8 cellular contexts compared by ENCODE assay signal in the genomic region with DNA sequence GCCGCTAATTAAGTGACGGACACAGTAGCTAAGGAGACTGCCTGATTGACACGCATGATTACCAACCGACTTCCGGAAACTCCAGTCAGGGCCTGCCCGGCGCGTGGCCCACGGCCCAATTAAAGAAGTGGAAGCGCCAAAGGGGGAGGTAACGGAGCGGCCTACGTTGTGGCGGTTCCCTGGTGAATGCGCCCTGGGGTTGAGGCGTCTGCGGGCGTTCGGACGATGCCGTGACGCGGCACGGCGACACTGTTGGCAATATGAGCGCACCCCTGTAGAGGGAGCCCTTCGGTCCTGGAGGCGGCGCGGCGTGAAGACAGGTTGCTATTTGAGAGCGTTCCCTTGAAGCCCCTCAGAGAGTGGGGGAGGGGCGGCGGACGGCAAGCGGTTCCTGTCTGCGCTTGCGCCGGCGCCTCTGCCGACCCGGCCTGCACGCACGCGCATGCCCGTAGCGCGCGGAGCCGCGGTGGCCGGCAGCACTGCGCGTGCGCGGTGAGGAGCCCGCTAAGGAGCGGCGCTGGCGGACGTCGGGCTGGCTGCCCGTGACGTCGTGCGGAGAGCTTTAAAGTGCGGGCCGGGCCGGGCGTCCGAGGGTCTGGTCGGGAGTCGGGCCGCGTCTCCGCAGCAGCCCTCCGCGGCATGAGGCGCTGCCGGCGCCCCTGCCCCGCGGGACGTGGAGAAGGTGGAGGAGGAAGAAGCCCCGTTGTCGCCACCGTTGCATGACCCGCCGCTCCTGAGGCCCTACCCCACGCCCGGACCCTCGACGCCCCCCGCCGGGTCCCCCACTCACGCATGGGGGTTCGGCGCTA. TPM values are rescaled to one million over a fixed set of nuclear protein-coding genes. Genes with fewer than 3 reads are reported as not detected.
DNase-seq lines count a peak whose midpoint lies in the region; ATAC-seq, FAIRE-seq and TF ChIP-seq lines count a peak whose summit lies in the region.

A gene (plus strand): TSS at position 495 of the 809 bp plus-strand sequence. CDS start 416 bp downstream, outside the sequence.

- POLR2A ChIA-PET in A549 (lab: Yijun Ruan, JAX): interaction anchor here (0.6 to 2.7 kb wide), 21 partner anchors 9 to 1377 kb away, joined by 3 to 22 read pairs (median 4); a partner anchor contains a TSS

- peak; percentile 100 for DNase-seq in A549 (ENCODE audit: low read depth in 1 of 2, low spot score in 1 of 2)
- peak; percentile 87 for DNase-seq in NCI-H2107 treated with DMSO at 0.1 percent for 48 hours (lab: John Stamatoyannopoulos, UW; ENCODE audit: unreplicated experiment)
- DNase-seq in body of pancreas: peak; percentile 97 to 99 (median 98)
- DNase-seq in iPS DF 19.7 (ENCODE audit: low read depth, low spot score): peak; percentile 99
- DNase-seq in sciatic nerve (ENCODE audit: low spot score): peak; percentile 96

- H3K9me3 ChIP-seq in A549 (no peaks in the 10 kb centered on the region), body of pancreas (no peaks in the 10 kb centered on the region)

- TF ChIP-seq POLR2A in A549 (IDR thresholded peaks at IDR 0.05; ENCODE audit: low read length) (peak; percentile 72), GM18526 (IDR thresholded peaks at IDR 0.05; ENCODE audit: extremely low read depth, insufficient read length) (peak; percentile 63), body of pancreas (IDR thresholded peaks at IDR 0.05) (peak; percentile 79 to 95 (median 86))

- no peaks in the 10 kb centered on the region for H3K27me3 ChIP-seq in body of pancreas

- no peaks in the 10 kb centered on the region for H3K36me3 ChIP-seq in body of pancreas (replicated peaks in 1 of 2; ENCODE audit: insufficient read depth in 1 of 2, low read depth in 2 of 2)

- TF ChIP-seq CTCF in A549 (IDR thresholded peaks at IDR 0.05) (0 out of 3 replicates have a peak, but pooled peaks have one; percentile 11), body of pancreas (IDR thresholded peaks at IDR 0.05) (peak in 3 of 7 experiments; percentile 23 to 30 (median 24))

- TF ChIP-seq EP300 in A549 (IDR thresholded peaks at IDR 0.05): no peak

- intact Hi-C loops in body of pancreas (cut with DNase I): no loop called here
- intact Hi-C loops in sciatic nerve (cut with DNase I): no loop called here

- H3K4me1 ChIP-seq in A549: peaks cover 43% of the 10 kb centered on the region
- peaks cover 47% of the 10 kb centered on the region for H3K4me1 ChIP-seq in body of pancreas

- H3K27ac ChIP-seq in A549: peak within 1 kb of the TSS; percentile 93 to 96
- peak within 1 kb of the TSS; percentile 94 to 99 (median 97) for H3K27ac ChIP-seq in body of pancreas

- WGBS in A549 (ENCODE audit: missing lambda C conversion rate): 1% methylated on average over 42 of the region's 98 CpGs
- WGBS in body of pancreas, 2 donors: 0% methylated on average over 34 to 77 of the region's 98 CpGs

- peak within 1 kb of the TSS; percentile 88 for H3K4me2 ChIP-seq in A549

- peak; percentile 93 for FAIRE-seq in A549 (lab: Jason Lieb, UNC)
- peak; percentile 89 for FAIRE-seq in TTC549 (lab: Jason Lieb, UNC)

- TF ChIP-seq RAD21 in A549 (conservative IDR thresholded peaks at IDR 0.05 in 1 of 2, IDR thresholded peaks at IDR 0.05 in 1 of 2): no peak

- ATAC-seq in A549: peak; percentile 86 to 93
- peak; percentile 83 for ATAC-seq in HG03066 (IDR thresholded peaks at IDR 0.05; ENCODE audit: low read depth, unreplicated experiment)
- peak; percentile 90 for ATAC-seq in body of pancreas
- ATAC-seq in sciatic nerve: peak; percentile 96

- CTCF ChIA-PET in A549 (lab: Yijun Ruan, JAX): interaction anchor here (1.1 to 5.8 kb wide), 13 partner anchors 8 to 43 kb away, joined by 3 to 40 read pairs (median 8); no protein-coding TSS in a partner anchor

- peak within 1 kb of the TSS; percentile 73 for H3K4me3 ChIP-seq in A549
- H3K4me3 ChIP-seq in body of pancreas: peak within 1 kb of the TSS; percentile 61 to 94

TF ChIP-seq in A549, 52 proteins besides CTCF, POLR2A, EP300 and RAD21 (continues in another document):
- TF ChIP-seq ESRRA (IDR thresholded peaks at IDR 0.05; ENCODE audit: borderline replicate concordance, low read length): no peak
- no peak for TF ChIP-seq CBX2 (IDR thresholded peaks at IDR 0.05; ENCODE audit: borderline replicate concordance, low read depth)
- no peak for TF ChIP-seq EHMT2 (IDR thresholded peaks at IDR 0.05; ENCODE audit: low read depth)
- TF ChIP-seq JUN (IDR thresholded peaks at IDR 0.05): peak in 1 of 2 experiments; percentile 66; a peak in 3 of 5 replicates
- no peak for TF ChIP-seq CHD4 (IDR thresholded peaks at IDR 0.05; ENCODE audit: borderline replicate concordance)
- TF ChIP-seq, protein P1, sequence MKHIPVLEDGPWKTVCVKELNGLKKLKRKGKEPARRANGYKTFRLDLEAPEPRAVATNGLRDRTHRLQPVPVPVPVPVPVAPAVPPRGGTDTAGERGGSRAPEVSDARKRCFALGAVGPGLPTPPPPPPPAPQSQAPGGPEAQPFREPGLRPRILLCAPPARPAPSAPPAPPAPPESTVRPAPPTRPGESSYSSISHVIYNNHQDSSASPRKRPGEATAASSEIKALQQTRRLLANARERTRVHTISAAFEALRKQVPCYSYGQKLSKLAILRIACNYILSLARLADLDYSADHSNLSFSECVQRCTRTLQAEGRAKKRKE (CRISPR knock-in tag; IDR thresholded peaks at IDR 0.05; ENCODE audit: low read depth): no peak
- TF ChIP-seq RARB (CRISPR knock-in tag; IDR thresholded peaks at IDR 0.05): no peak
- TF ChIP-seq RNF2 (IDR thresholded peaks at IDR 0.05; ENCODE audit: borderline replicate concordance, low read depth): no peak
- no peak for TF ChIP-seq HEYL (CRISPR knock-in tag; IDR thresholded peaks at IDR 0.05)
- TF ChIP-seq, protein P2, sequence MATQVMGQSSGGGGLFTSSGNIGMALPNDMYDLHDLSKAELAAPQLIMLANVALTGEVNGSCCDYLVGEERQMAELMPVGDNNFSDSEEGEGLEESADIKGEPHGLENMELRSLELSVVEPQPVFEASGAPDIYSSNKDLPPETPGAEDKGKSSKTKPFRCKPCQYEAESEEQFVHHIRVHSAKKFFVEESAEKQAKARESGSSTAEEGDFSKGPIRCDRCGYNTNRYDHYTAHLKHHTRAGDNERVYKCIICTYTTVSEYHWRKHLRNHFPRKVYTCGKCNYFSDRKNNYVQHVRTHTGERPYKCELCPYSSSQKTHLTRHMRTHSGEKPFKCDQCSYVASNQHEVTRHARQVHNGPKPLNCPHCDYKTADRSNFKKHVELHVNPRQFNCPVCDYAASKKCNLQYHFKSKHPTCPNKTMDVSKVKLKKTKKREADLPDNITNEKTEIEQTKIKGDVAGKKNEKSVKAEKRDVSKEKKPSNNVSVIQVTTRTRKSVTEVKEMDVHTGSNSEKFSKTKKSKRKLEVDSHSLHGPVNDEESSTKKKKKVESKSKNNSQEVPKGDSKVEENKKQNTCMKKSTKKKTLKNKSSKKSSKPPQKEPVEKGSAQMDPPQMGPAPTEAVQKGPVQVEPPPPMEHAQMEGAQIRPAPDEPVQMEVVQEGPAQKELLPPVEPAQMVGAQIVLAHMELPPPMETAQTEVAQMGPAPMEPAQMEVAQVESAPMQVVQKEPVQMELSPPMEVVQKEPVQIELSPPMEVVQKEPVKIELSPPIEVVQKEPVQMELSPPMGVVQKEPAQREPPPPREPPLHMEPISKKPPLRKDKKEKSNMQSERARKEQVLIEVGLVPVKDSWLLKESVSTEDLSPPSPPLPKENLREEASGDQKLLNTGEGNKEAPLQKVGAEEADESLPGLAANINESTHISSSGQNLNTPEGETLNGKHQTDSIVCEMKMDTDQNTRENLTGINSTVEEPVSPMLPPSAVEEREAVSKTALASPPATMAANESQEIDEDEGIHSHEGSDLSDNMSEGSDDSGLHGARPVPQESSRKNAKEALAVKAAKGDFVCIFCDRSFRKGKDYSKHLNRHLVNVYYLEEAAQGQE (IDR thresholded peaks at IDR 0.05): no peak; the same call in 1 of the 2 replicates
- no peak for TF ChIP-seq FOSB (CRISPR knock-in tag; IDR thresholded peaks at IDR 0.05)
- no peak for TF ChIP-seq RCOR1 (IDR thresholded peaks at IDR 0.05; ENCODE audit: low read depth, low read length)
- no peak for TF ChIP-seq HOXB5 (CRISPR knock-in tag; IDR thresholded peaks at IDR 0.05)
- peak; percentile 71; the same call in 1 of the 2 replicates for TF ChIP-seq RFX5 (IDR thresholded peaks at IDR 0.05)
- peak; percentile 53 for TF ChIP-seq CHD2 (IDR thresholded peaks at IDR 0.05; ENCODE audit: low read length, partially characterized antibody)
- TF ChIP-seq MAZ (IDR thresholded peaks at IDR 0.05; ENCODE audit: borderline replicate concordance, low read depth, low read length): 0 out of 2 replicates have a peak, but pooled peaks have one; percentile 38
- no peak for TF ChIP-seq CBX8 (IDR thresholded peaks at IDR 0.05)
- TF ChIP-seq, protein P3, sequence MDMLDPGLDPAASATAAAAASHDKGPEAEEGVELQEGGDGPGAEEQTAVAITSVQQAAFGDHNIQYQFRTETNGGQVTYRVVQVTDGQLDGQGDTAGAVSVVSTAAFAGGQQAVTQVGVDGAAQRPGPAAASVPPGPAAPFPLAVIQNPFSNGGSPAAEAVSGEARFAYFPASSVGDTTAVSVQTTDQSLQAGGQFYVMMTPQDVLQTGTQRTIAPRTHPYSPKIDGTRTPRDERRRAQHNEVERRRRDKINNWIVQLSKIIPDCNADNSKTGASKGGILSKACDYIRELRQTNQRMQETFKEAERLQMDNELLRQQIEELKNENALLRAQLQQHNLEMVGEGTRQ (IDR thresholded peaks at IDR 0.05): peak; percentile 71
- no peak for TF ChIP-seq SMC3 (IDR thresholded peaks at IDR 0.05)
- TF ChIP-seq JUNB (IDR thresholded peaks at IDR 0.05): no peak

RNA-seq across cellular contexts. Expression of the gene that starts here (rescaled TPM):
- polyA plus RNA-seq in A549 (2011; rRNA removed) (99.2 and 105 TPM in 2 replicates), A549 (2017; fragmentation: RNase III; extraction: RNeasy Plus Mini Kit Qiagen cat#74134 plus additional on column Dnase treatment) (52.5 to 57.9 TPM (median 54.2 TPM) in 3 replicates)
- 69.5 and 90.7 TPM in 2 replicates for polyA plus RNA-seq in A549 (2012; cell fraction: cytosol; rRNA removed)
- polyA plus RNA-seq in A549 (2012; cell fraction: nucleus; rRNA removed): 47.9 and 50.7 TPM in 2 replicates
- 158 and 192 TPM in 2 replicates for polyA minus RNA-seq in A549 (2011; rRNA and poly(A)+ RNA removed)
- total RNA-seq in body of pancreas (10 to 100 TPM; 45.4 to 48.8 TPM), sciatic nerve (96.3 TPM)

Comparison
In these comparisons a context has a peak if more than half of its experiments do, and no peak if none do; other contexts are left out.
1. Peak in every context shown above with its lines: DNase-seq, ATAC-seq, H3K4me3 ChIP-seq and H3K27ac ChIP-seq.